ENCODE assay signal across 16 cellular contexts in the genomic region with DNA sequence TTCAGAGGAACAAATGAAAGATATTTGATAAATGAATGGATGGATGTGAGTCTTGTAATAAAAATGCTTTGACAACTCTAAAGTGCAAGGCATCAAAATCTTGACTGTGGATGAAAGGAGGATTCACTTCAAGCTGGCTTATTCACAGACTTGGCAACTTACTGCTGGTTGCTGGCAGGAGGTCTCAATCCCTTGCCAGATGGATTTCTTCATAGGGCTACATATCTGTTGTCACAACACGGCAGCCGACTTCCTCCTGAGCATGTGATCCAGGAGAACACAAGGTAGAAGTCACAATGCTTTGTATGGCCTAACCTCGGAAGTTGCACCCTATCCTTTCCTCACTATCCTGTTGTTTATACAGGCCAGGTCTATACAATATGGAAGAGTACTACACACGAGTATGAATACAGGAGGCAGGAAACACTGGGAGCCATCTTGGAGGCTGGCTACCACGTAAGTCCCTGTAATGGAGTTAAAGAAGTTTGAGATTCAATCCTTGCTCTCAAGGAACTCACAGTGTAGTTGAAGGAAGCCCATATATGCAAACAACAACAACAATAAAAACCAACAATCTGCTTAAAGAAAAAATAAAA.
"Had no signal": no experiment of that assay in that cellular context is flagged by ENCODE, and none has a peak within 500 bp of the region (broad histone marks: within the 10 kb centered on the region; RNA-seq: fewer than 3 reads in every experiment).

No MANE protein-coding gene starts in this region.

- H3K36me3 ChIP-seq: gastroesophageal sphincter, ovary, right atrium auricular region, tibial nerve, upper lobe of right lung, vagina had no signal

- H3K27me3 ChIP-seq: gastroesophageal sphincter, ovary, right atrium auricular region, tibial nerve, upper lobe of right lung, vagina had no signal

- H3K4me3 ChIP-seq: gastroesophageal sphincter, ovary, right atrium auricular region, tibial nerve, upper lobe of right lung, vagina had no signal

- H3K4me1 ChIP-seq: gastroesophageal sphincter, right atrium auricular region, tibial nerve, upper lobe of right lung, vagina had no signal

- H3K27ac ChIP-seq: gastroesophageal sphincter, ovary, right atrium auricular region, tibial nerve, upper lobe of right lung, vagina had no signal

- DNase-seq: cortex of kidney; effector memory CD4-positive, alpha-beta T cell; foreskin fibroblast; glutamatergic neuron; left colon; left ventricle myocardium superior; natural killer cell; ovary; small intestine; stimulated activated CD4-positive, alpha-beta T cell treated with anti-CD3 and anti-CD28 coated beads, Interleukin-12 subunit alpha, Interleukin-12 subunit beta, amount 100 ng/mL, for 4 hours; stimulated activated naive CD4-positive, alpha-beta T cell; upper lobe of right lung had no signal

- H3K9me3 ChIP-seq: gastroesophageal sphincter, ovary, right atrium auricular region, tibial nerve, upper lobe of right lung, vagina had no signal
